11 cellular contexts compared by ENCODE assay signal in genomic region chr3:125121246-125122010, GRCh38.
DNase-seq lines count a peak whose midpoint lies in the region; ATAC-seq and TF ChIP-seq lines count a peak whose summit lies in the region.
"Had no signal": no experiment of that assay in that cellular context is flagged by ENCODE, and none has a peak within 500 bp of the region (broad histone marks: within the 10 kb centered on the region; RNA-seq: fewer than 3 reads in every experiment).

No MANE protein-coding gene starts in this region.

- H3K23me2 ChIP-seq in H9 (ENCODE audit: insufficient read length, low read depth, low read length, poor library complexity, severe bottlenecking) = peaks cover 8% of the 10 kb centered on the region

- 100% methylated on average over 1 of the region's 8 CpGs for WGBS in H9 (ENCODE audit: extremely low coverage, insufficient read length, low lambda C conversion rate)

- peak; percentile 78 for DNase-seq in GM12865 (ENCODE audit: low read depth)
- no peak for DNase-seq in H9
- no peak for DNase-seq in activated T-helper 2 cell treated with anti-CD3 and anti-CD28 coated beads, Interferon-gamma antibody, Interleukin-2, Interleukin-4, amounts not matched to agents 10 μg/mL and 5 μg/mL and 100 μg/mL, durations not matched to agents 14 hours and 24 hours and 36 hours (ENCODE audit: low spot score)
- peak; percentile 19 for DNase-seq in naive B cell
- DNase-seq in NCI-H146 treated with DMSO at 0.1 percent for 48 hours (lab: John Stamatoyannopoulos, UW; ENCODE audit: unreplicated experiment) = no peak
- no peak for DNase-seq in posterior vena cava (ENCODE audit: low spot score)
- DNase-seq in stimulated activated naive CD4-positive, alpha-beta T cell treated with Interleukin-2 at 50 U/mL for 16 hours (lab: John Stamatoyannopoulos, UW) = no peak
- DNase-seq in coronary artery (ENCODE audit: low spot score) = no peak

- no peak overlapping the region for H3T11ph ChIP-seq in H9 (ENCODE audit: low read length)

- no peak overlapping the region for H4K91ac ChIP-seq in H9 (ENCODE audit: insufficient read length, low read depth, low read length)

- H3K23ac ChIP-seq in H9 (ENCODE audit: insufficient read length, low read depth, low read length) = no peak overlapping the region

- H3K27ac Mint-ChIP-seq in H9 (peak overlapping the region; percentile 36 to 95 (median 85); a peak in 5 of 7 replicates), naive B cell (peak overlapping the region in 3 of 6 donors; percentile 41 to 91 (median 57))
- peak overlapping the region; percentile 61 for H3K27ac Mint-ChIP-seq in activated T-helper 2 cell treated with anti-CD3 and anti-CD28 coated beads, Interferon-gamma antibody, Interleukin-2, Interleukin-4, amounts not matched to agents 10 μg/mL and 5 μg/mL and 100 μg/mL, durations not matched to agents 14 hours and 24 hours and 36 hours

- intact Hi-C loops in activated T-helper 2 cell treated with anti-CD3 and anti-CD28 coated beads, Interferon-gamma antibody, Interleukin-2, Interleukin-4, amounts not matched to agents 10 μg/mL and 5 μg/mL and 100 μg/mL, durations not matched to agents 14 hours and 24 hours and 36 hours (cut with micrococcal nuclease) = loop anchor here (1.0 kb wide), 1 partner anchor 11 kb away; no protein-coding TSS in a partner anchor
- intact Hi-C loops in posterior vena cava (cut with DNase I) = no loop called here

- H3K4me1 Mint-ChIP-seq in H9 = peaks cover 44 to 59% of the 10 kb centered on the region in 2 experiments
- peaks cover 58% of the 10 kb centered on the region for H3K4me1 Mint-ChIP-seq in activated T-helper 2 cell treated with anti-CD3 and anti-CD28 coated beads, Interferon-gamma antibody, Interleukin-2, Interleukin-4, amounts not matched to agents 10 μg/mL and 5 μg/mL and 100 μg/mL, durations not matched to agents 14 hours and 24 hours and 36 hours (ENCODE audit: low read depth)
- peaks cover 25 to 51% (median 27%) of the 10 kb centered on the region in 3 donors for H3K4me1 Mint-ChIP-seq in naive B cell

- H3K79me1 ChIP-seq in H9 (ENCODE audit: insufficient read depth, low read depth, low read length, poor library complexity, severe bottlenecking) = no peaks in the 10 kb centered on the region

- H4K8ac ChIP-seq in H9 (replicated peaks; ENCODE audit: insufficient read length, low read depth, low read length) = no peak overlapping the region

- H3K27me3 Mint-ChIP-seq in H9 (ENCODE audit: low read depth) = peaks cover 5% of the 10 kb centered on the region
- peaks cover 2% of the 10 kb centered on the region for H3K27me3 Mint-ChIP-seq in activated T-helper 2 cell treated with anti-CD3 and anti-CD28 coated beads, Interferon-gamma antibody, Interleukin-2, Interleukin-4, amounts not matched to agents 10 μg/mL and 5 μg/mL and 100 μg/mL, durations not matched to agents 14 hours and 24 hours and 36 hours (ENCODE audit: low read depth)
- no peaks in the 10 kb centered on the region for H3K27me3 Mint-ChIP-seq in naive B cell

- peak overlapping the region; percentile 67 to 85; a peak in 4 of 5 replicates for H3K4me3 Mint-ChIP-seq in H9
- H3K4me3 Mint-ChIP-seq in activated T-helper 2 cell treated with anti-CD3 and anti-CD28 coated beads, Interferon-gamma antibody, Interleukin-2, Interleukin-4, amounts not matched to agents 10 μg/mL and 5 μg/mL and 100 μg/mL, durations not matched to agents 14 hours and 24 hours and 36 hours (ENCODE audit: low read depth) = peak overlapping the region; percentile 34
- peak overlapping the region; percentile 12 to 83 (median 56) for H3K4me3 Mint-ChIP-seq in naive B cell

- H3K4ac ChIP-seq in H9 (ENCODE audit: low read depth, low read length) = no peak overlapping the region

- TF ChIP-seq CTCF in GM12865 (IDR thresholded peaks at IDR 0.05; ENCODE audit: insufficient read depth, low read depth, low read length, missing control alignments) (no peak), H9 (conservative IDR thresholded peaks at IDR 0.05) (no peak), coronary artery (IDR thresholded peaks at IDR 0.05) (no peak)

- peaks cover 0 to 5% (median 0%) of the 10 kb centered on the region in 3 experiments; a peak in 1 of 7 replicates for H3K36me3 Mint-ChIP-seq in H9 (ENCODE audit: insufficient read depth in 1 of 3, low read depth in 3 of 3)
- peaks cover 6% of the 10 kb centered on the region for H3K36me3 Mint-ChIP-seq in activated T-helper 2 cell treated with anti-CD3 and anti-CD28 coated beads, Interferon-gamma antibody, Interleukin-2, Interleukin-4, amounts not matched to agents 10 μg/mL and 5 μg/mL and 100 μg/mL, durations not matched to agents 14 hours and 24 hours and 36 hours (ENCODE audit: low read depth)
- H3K36me3 Mint-ChIP-seq in naive B cell = peaks cover 0 to 5% of the 10 kb centered on the region in 2 donors

- ATAC-seq in naive B cell (ENCODE audit: low read depth in 2 of 2) = peak; percentile 76 to 81
- ATAC-seq: gastroesophageal sphincter had no signal

- H3K14ac ChIP-seq in H9 (ENCODE audit: insufficient read depth, low read length) = no peak overlapping the region

- no peak overlapping the region for H2AK5ac ChIP-seq in H9 (ENCODE audit: insufficient read length, low read length)

- no peak overlapping the region for H2BK120ac ChIP-seq in H9 (ENCODE audit: low read depth, low read length, poor library complexity, severe bottlenecking)

- no peaks in the 10 kb centered on the region for H3K79me2 ChIP-seq in H9 (ENCODE audit: insufficient read depth, low read length)

- no peak overlapping the region for H2BK12ac ChIP-seq in H9 (ENCODE audit: insufficient read length, low read depth, low read length)

- H2AFZ ChIP-seq in H9 (ENCODE audit: low read length) = no peak overlapping the region

- no peak overlapping the region for H3K18ac ChIP-seq in H9 (ENCODE audit: insufficient read length, low read depth, low read length)

- no peaks in the 10 kb centered on the region for H3K9me3 ChIP-seq in H9 (ENCODE audit: control insufficient read depth, low read depth, low read length)
- H3K9me3 ChIP-seq: gastroesophageal sphincter, right atrium auricular region, thoracic aorta had no signal

- no peak overlapping the region for H3K9ac ChIP-seq in H9 (ENCODE audit: extremely low read depth, insufficient read length, low read length)

- no peaks in the 10 kb centered on the region; the same call in 1 of the 2 replicates for H3K4me1 ChIP-seq in H9 (ENCODE audit: insufficient read depth, low read length)

- H3K27ac ChIP-seq in H9 (ENCODE audit: insufficient read length, low read depth, low read length) = no peak overlapping the region
- H3K27ac ChIP-seq in coronary artery = no peak overlapping the region
- H3K27ac ChIP-seq: right atrium auricular region, thoracic aorta had no signal

- no peaks in the 10 kb centered on the region for H4K20me1 ChIP-seq in H9 (ENCODE audit: control insufficient read depth, insufficient read depth, insufficient read length)

- H3K27me3 ChIP-seq in H9 (ENCODE audit: insufficient read depth, low read length) = no peaks in the 10 kb centered on the region
- H3K27me3 ChIP-seq: gastroesophageal sphincter, right atrium auricular region had no signal

- H4K5ac ChIP-seq in H9 (ENCODE audit: insufficient read length, low read depth, low read length) = no peak overlapping the region

- H3K4me2 ChIP-seq in H9 (ENCODE audit: insufficient read depth, insufficient read length, low read length) = peak overlapping the region; percentile 59

- H2BK15ac ChIP-seq in H9 (ENCODE audit: low read depth, low read length) = no peak overlapping the region

- no peak overlapping the region for H2BK20ac ChIP-seq in H9 (ENCODE audit: low read depth, low read length, poor library complexity, severe bottlenecking)

- H3K4me3 ChIP-seq in GM12865 (ENCODE audit: low read depth, low read length) = peak overlapping the region; percentile 49
- H3K4me3 ChIP-seq in coronary artery = no peak overlapping the region

- no peaks in the 10 kb centered on the region for H3K9me3 Mint-ChIP-seq in H9
- no peaks in the 10 kb centered on the region for H3K9me3 Mint-ChIP-seq in activated T-helper 2 cell treated with anti-CD3 and anti-CD28 coated beads, Interferon-gamma antibody, Interleukin-2, Interleukin-4, amounts not matched to agents 10 μg/mL and 5 μg/mL and 100 μg/mL, durations not matched to agents 14 hours and 24 hours and 36 hours
- peaks cover 0 to 9% (median 3%) of the 10 kb centered on the region in 7 donors for H3K9me3 Mint-ChIP-seq in naive B cell

- no peak overlapping the region for H2BK5ac ChIP-seq in H9 (ENCODE audit: insufficient read length, low read length)

- H3K56ac ChIP-seq in H9 (ENCODE audit: insufficient read length, low read depth, low read length) = no peak overlapping the region

Comparison
In these comparisons a context has a peak if more than half of its experiments do, and no peak if none do; other contexts are left out.
1. DNase-seq: peak in GM12865 (single experiment) and naive B cell (single experiment); none in H9 (single experiment), activated T-helper 2 cell treated with anti-CD3 and anti-CD28 coated beads, Interferon-gamma antibody, Interleukin-2, Interleukin-4, amounts not matched to agents 10 μg/mL and 5 μg/mL and 100 μg/mL, durations not matched to agents 14 hours and 24 hours and 36 hours (single experiment), NCI-H146 treated with DMSO at 0.1 percent for 48 hours (single experiment), posterior vena cava (single experiment), stimulated activated naive CD4-positive, alpha-beta T cell treated with Interleukin-2 at 50 U/mL for 16 hours (single experiment) and coronary artery (single experiment).
2. Peak in every context shown above with its lines, with median percentiles within 50 percentile points of each other: H3K4me3 Mint-ChIP-seq.